Comparison of ENCODE assay signal across 8 cellular contexts in the genomic region with DNA sequence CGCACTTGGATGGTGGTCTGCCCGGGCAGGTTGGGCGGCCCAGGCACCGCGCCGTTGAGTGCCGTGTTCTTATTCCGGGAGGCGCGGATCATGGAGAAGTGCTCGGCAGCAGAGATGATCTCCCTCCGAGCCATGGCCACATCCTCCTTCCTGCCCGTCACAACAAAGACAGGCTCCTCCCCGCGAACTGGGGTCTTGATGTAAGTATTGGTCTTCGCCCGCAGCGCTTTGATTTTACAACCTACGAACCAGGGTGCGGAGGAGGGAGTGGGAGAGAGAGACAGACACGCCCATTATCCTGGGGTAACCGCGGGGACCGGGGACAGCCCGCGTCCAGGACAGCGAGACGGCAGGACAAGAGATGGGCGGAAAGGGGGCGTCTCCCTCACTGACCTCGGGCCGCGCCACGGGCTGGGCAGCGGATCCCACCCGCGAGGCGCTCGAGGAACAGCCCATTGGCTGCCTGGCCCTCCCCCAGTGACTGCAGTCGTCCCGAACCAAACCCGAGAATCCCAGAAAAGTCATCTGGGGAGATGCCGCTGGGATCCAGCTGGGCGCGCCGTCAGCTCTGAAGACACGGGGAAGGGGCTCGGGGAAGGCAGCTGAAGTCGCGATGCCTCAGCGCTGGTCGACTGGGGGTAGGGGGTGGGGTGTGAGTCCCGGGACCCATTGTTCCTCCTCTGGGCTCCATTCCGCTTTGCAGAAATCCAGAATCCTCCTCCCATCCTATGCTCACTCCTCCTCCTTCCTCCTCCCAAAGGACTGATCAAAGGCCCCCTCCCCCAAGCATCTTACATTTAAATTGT. TPM values are rescaled to one million over a fixed set of nuclear protein-coding genes. Genes with fewer than 3 reads are reported as not detected.
DNase-seq lines count a peak whose midpoint lies in the region; ATAC-seq and TF ChIP-seq lines count a peak whose summit lies in the region.

No MANE protein-coding gene starts in this region.

- no peaks in the 10 kb centered on the region for H3K36me3 ChIP-seq in iPS DF 6.9 (ENCODE audit: control insufficient read depth, insufficient read depth, low read length)

- no peaks in the 10 kb centered on the region for H3K9me3 ChIP-seq in iPS DF 6.9 (ENCODE audit: control insufficient read depth, insufficient read depth, low read length)

- H3K27me3 ChIP-seq in iPS DF 6.9 (ENCODE audit: control insufficient read depth, insufficient read depth, low read length), result 0 out of 2 replicates have a peak, but pooled peaks cover 2% of the 10 kb centered on the region

- no CpG with 5 or more reads among the region's 54 CpGs for WGBS in iPS DF 6.9 (ENCODE audit: insufficient coverage, insufficient read length)

- in situ Hi-C loops in GM13977 (cut with MboI; ENCODE audit: low pct_unique_long_range_greater_than_20kb, low sequenced_read_pairs, unreplicated experiment), result no loop called here
- in situ Hi-C loops in SK-MEL-5 (cut with HindIII; ENCODE audit: low pct_unique_long_range_greater_than_20kb, low sequenced_read_pairs), result no loop called here
- in situ Hi-C loops in astrocyte of the spinal cord (cut with HindIII; ENCODE audit: low sequenced_read_pairs), result no loop called here

- ATAC-seq in sciatic nerve (peak; percentile 13), HG03139 (IDR thresholded peaks at IDR 0.05; ENCODE audit: unreplicated experiment) (no peak), GM19035 (IDR thresholded peaks at IDR 0.05; ENCODE audit: unreplicated experiment) (no peak)

- DNase-seq in AG08396 (ENCODE audit: low spot score), result peak; percentile 74
- peak; percentile 41 for DNase-seq in GM13977 (ENCODE audit: low spot score)
- DNase-seq in SK-MEL-5 (ENCODE audit: low read depth, low spot score), result peak; percentile 12
- DNase-seq in astrocyte of the spinal cord (ENCODE audit: low read depth, low spot score), result peak; percentile 82
- no peak for DNase-seq in iPS DF 6.9 (ENCODE audit: low read depth, low spot score)
- peak; percentile 73 for DNase-seq in sciatic nerve (ENCODE audit: low spot score)

- no peak overlapping the region for H3K27ac ChIP-seq in iPS DF 6.9 (ENCODE audit: low read length)

- H3K4me3 ChIP-seq in astrocyte of the spinal cord (ENCODE audit: low read depth, low read length) (peak overlapping the region; percentile 90), iPS DF 6.9 (ENCODE audit: low read length) (peak overlapping the region; percentile 97)

- no peak for TF ChIP-seq CTCF in GM13977 (IDR thresholded peaks at IDR 0.05; ENCODE audit: extremely low read depth, insufficient read depth, missing control alignments)
- TF ChIP-seq CTCF in astrocyte of the spinal cord (IDR thresholded peaks at IDR 0.05; ENCODE audit: low read depth, low read length), result no peak

- intact Hi-C loops in sciatic nerve (cut with DNase I), result no loop called here

- peaks cover 3% of the 10 kb centered on the region; the same call in 1 of the 2 replicates for H3K4me1 ChIP-seq in iPS DF 6.9 (ENCODE audit: control insufficient read depth, insufficient read depth, low read length)

RNA-seq across cellular contexts. Expression of gene MEX3B, which starts 1.2 kb away (rescaled TPM):
- total RNA-seq in SK-MEL-5 (2014; rRNA removed; shearing (Covaris generic)), result 1.1 and 1.6 TPM in 2 replicates
- polyA plus RNA-seq in SK-MEL-5 (2015; cell fraction: cytosol; rRNA removed), result 1.6 and 1.9 TPM in 2 replicates
- polyA plus RNA-seq in SK-MEL-5 (2015; cell fraction: nucleus; rRNA removed), result 2.9 and 3.3 TPM in 2 replicates
- 3.3 TPM for total RNA-seq in sciatic nerve
